ENCODE assay signal across 22 cellular contexts in the genomic region with DNA sequence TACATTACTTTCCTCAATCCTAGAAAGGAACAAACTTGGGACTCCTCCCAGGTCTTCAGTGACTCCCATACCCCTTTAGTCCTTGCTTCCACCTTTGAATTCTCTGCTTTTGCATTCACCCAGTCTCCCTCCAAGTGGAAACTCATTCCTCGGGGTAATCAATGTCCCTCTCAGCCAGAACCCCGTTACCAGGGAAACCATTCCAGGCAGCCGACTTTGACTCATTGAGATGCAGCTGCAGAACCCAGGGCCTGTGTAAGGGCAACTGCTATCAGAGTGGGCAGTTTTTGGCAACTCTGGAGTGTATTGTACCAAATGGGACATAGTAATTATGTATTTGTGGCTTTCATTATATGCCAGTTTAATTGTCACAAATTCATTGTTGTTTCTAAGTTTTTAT.
DNase-seq lines count a peak whose midpoint lies in the region; TF ChIP-seq lines count a peak whose summit lies in the region.
"Had no signal": no experiment of that assay in that cellular context is flagged by ENCODE, and none has a peak within 500 bp of the region (broad histone marks: within the 10 kb centered on the region; RNA-seq: fewer than 3 reads in every experiment).

No MANE protein-coding gene starts in this region.

- peaks cover 30% of the 10 kb centered on the region for H3K36me3 Mint-ChIP-seq in brain
- H3K36me3 Mint-ChIP-seq in activated CD4-positive, alpha-beta T cell treated with anti-CD3 and anti-CD28 coated beads, Interleukin-2, amount 10 ng/mL, durations not matched to agents 24 days and 14 days (ENCODE audit: low read depth) = no peaks in the 10 kb centered on the region
- H3K36me3 Mint-ChIP-seq: activated naive CD4-positive, alpha-beta T cell treated with anti-CD3 and anti-CD28 coated beads, Interleukin-2, amount 50 U/mL, for 72 hours; natural killer cell had no signal

- intact Hi-C loops in spleen (cut with DNase I; ENCODE audit: low total_unique reads) = no loop called here
- intact Hi-C loops in activated CD4-positive, alpha-beta T cell treated with anti-CD3 and anti-CD28 coated beads, Interleukin-2, amount 10 ng/mL, durations not matched to agents 24 days and 14 days (cut with micrococcal nuclease) = no loop called here

- TF ChIP-seq CTCF in brain (conservative IDR thresholded peaks at IDR 0.05) (no peak), spleen (IDR thresholded peaks at IDR 0.05 in 8 of 11, conservative IDR thresholded peaks at IDR 0.05 in 3 of 11) (no peak)

- H3K27me3 ChIP-seq in spleen (replicated peaks in 1 of 7) = peaks cover 0 to 5% (median 0%) of the 10 kb centered on the region in 7 donors
- H3K27me3 ChIP-seq: MG63, SJSA1 had no signal

- no peaks in the 10 kb centered on the region for H3K27me3 Mint-ChIP-seq in brain
- H3K27me3 Mint-ChIP-seq in activated CD4-positive, alpha-beta T cell treated with anti-CD3 and anti-CD28 coated beads, Interleukin-2, amount 10 ng/mL, durations not matched to agents 24 days and 14 days = no peaks in the 10 kb centered on the region

- no peak for TF ChIP-seq POLR2A in spleen (IDR thresholded peaks at IDR 0.05)

- H3K27ac ChIP-seq in spleen = no peak overlapping the region
- H3K27ac ChIP-seq: prostate gland, SJSA1, thoracic aorta had no signal

- peaks cover 0 to 9% (median 0%) of the 10 kb centered on the region in 5 experiments for H3K9me3 Mint-ChIP-seq in brain
- H3K9me3 Mint-ChIP-seq in activated CD4-positive, alpha-beta T cell treated with anti-CD3 and anti-CD28 coated beads, Interleukin-2, amount 10 ng/mL, durations not matched to agents 24 days and 14 days = no peaks in the 10 kb centered on the region
- H3K9me3 Mint-ChIP-seq: activated T-helper 1 cell treated with anti-CD3 and anti-CD28 coated beads, Interleukin-12 subunit alpha, Interleukin-12 subunit beta, Interleukin-2, Interleukin-4 antibody, amounts not matched to agents 30 ng/mL and 10 ng/mL and 1 ng/mL, durations not matched to agents 14 hours and 24 hours and 36 hours; CD4-positive, alpha-beta T cell had no signal

- H3K4me1 Mint-ChIP-seq in brain = peaks cover 50% of the 10 kb centered on the region
- H3K4me1 Mint-ChIP-seq in activated CD4-positive, alpha-beta T cell treated with anti-CD3 and anti-CD28 coated beads, Interleukin-2, amount 10 ng/mL, durations not matched to agents 24 days and 14 days = no peaks in the 10 kb centered on the region
- H3K4me1 Mint-ChIP-seq: natural killer cell had no signal

- no peaks in the 10 kb centered on the region for H3K36me3 ChIP-seq in spleen
- H3K36me3 ChIP-seq: MG63, prostate gland, SJSA1, thoracic aorta had no signal

- DNase-seq in NCI-H1105 treated with DMSO at 0.1 percent for 48 hours (lab: John Stamatoyannopoulos, UW) (peak; percentile 73), left kidney (ENCODE audit: low read depth, low spot score) (peak; percentile 8), putamen (ENCODE audit: low spot score) (peak; percentile 24), DMS53 (lab: John Stamatoyannopoulos, UW) (no peak), spleen (no peak)
- DNase-seq in activated CD4-positive, alpha-beta T cell treated with anti-CD3 and anti-CD28 coated beads, Interleukin-2, amount 10 ng/mL, durations not matched to agents 24 days and 14 days = no peak
- DNase-seq: activated CD4-positive, alpha-beta T cell treated with anti-CD3 and anti-CD28 coated beads for 48 hours; CD4-positive, alpha-beta T cell; DMS153; effector CD8-positive, alpha-beta T cell; MG63; natural killer cell; NCI-H2029; NCI-H510A treated with DMSO at 0.1 percent for 48 hours; stimulated activated naive CD4-positive, alpha-beta T cell had no signal

- no peaks in the 10 kb centered on the region for H3K4me1 ChIP-seq in spleen
- H3K4me1 ChIP-seq: prostate gland, SJSA1 had no signal

- H3K27ac Mint-ChIP-seq in brain = peak overlapping the region in 4 of 5 experiments; percentile 43 to 92 (median 83)
- no peak overlapping the region for H3K27ac Mint-ChIP-seq in activated CD4-positive, alpha-beta T cell treated with anti-CD3 and anti-CD28 coated beads, Interleukin-2, amount 10 ng/mL, durations not matched to agents 24 days and 14 days
- H3K27ac Mint-ChIP-seq: activated naive CD4-positive, alpha-beta T cell treated with anti-CD3 and anti-CD28 coated beads, Interleukin-2, amount 50 U/mL, for 72 hours; activated T-helper 1 cell treated with anti-CD3 and anti-CD28 coated beads, Interleukin-12 subunit alpha, Interleukin-12 subunit beta, Interleukin-2, Interleukin-4 antibody, amounts not matched to agents 30 ng/mL and 10 ng/mL and 1 ng/mL, durations not matched to agents 14 hours and 24 hours and 36 hours; CD4-positive, alpha-beta T cell; natural killer cell had no signal

- 27 to 49% (median 45%) methylated on average over 3 of the region's 3 CpGs for WGBS in spleen, 5 donors

- H3K9me3 ChIP-seq in spleen = no peaks in the 10 kb centered on the region
- H3K9me3 ChIP-seq: MG63, prostate gland, SJSA1, thoracic aorta had no signal

- peak overlapping the region in 2 of 5 experiments; percentile 20 to 48 for H3K4me3 Mint-ChIP-seq in brain
- H3K4me3 Mint-ChIP-seq in activated CD4-positive, alpha-beta T cell treated with anti-CD3 and anti-CD28 coated beads, Interleukin-2, amount 10 ng/mL, durations not matched to agents 24 days and 14 days = no peak overlapping the region
- H3K4me3 Mint-ChIP-seq: activated T-helper 1 cell treated with anti-CD3 and anti-CD28 coated beads, Interleukin-12 subunit alpha, Interleukin-12 subunit beta, Interleukin-2, Interleukin-4 antibody, amounts not matched to agents 30 ng/mL and 10 ng/mL and 1 ng/mL, durations not matched to agents 14 hours and 24 hours and 36 hours; CD4-positive, alpha-beta T cell; natural killer cell had no signal

- H3K4me3 ChIP-seq in spleen = no peak overlapping the region
- H3K4me3 ChIP-seq: K562, MG63, prostate gland, SJSA1, thoracic aorta had no signal

Comparison
In these comparisons a context has a peak if more than half of its experiments do, and no peak if none do; other contexts are left out.
1. DNase-seq: peak in NCI-H1105 treated with DMSO at 0.1 percent for 48 hours (single experiment), left kidney (single experiment) and putamen (single experiment); none in DMS53 (single experiment), spleen (single experiment) and activated CD4-positive, alpha-beta T cell treated with anti-CD3 and anti-CD28 coated beads, Interleukin-2, amount 10 ng/mL, durations not matched to agents 24 days and 14 days (single experiment).